ENCODE assay signal across 1 cellular context in the genomic region with DNA sequence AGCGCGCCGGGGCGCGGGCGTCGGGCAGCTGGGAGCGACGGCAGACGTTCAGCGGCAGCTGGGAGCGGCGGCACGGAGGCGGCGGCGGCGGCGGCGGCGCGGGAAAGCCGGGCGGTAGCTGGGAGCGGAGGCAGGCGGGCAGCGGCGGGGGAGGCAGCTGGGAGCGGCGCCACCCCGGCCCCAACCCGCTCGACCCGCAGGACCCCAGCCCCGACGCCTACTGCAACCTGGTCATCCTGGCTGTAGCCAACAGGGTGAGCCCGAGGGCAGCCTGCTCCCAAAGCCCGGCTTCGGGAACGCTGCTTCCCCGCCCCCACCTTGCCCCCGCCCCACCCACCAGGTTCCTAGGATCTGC.
TF ChIP-seq lines count a peak whose summit lies in the region.

No MANE protein-coding gene starts in this region.

TF ChIP-seq in K562, 482 proteins besides CTCF, POLR2A, EP300 and RAD21 (continued from another document):
- TF ChIP-seq, protein P1, sequence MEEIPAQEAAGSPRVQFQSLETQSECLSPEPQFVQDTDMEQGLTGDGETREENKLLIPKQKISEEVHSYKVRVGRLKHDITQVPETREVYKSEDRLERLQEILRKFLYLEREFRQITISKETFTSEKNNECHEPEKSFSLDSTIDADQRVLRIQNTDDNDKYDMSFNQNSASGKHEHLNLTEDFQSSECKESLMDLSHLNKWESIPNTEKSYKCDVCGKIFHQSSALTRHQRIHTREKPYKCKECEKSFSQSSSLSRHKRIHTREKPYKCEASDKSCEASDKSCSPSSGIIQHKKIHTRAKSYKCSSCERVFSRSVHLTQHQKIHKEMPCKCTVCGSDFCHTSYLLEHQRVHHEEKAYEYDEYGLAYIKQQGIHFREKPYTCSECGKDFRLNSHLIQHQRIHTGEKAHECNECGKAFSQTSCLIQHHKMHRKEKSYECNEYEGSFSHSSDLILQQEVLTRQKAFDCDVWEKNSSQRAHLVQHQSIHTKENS (CRISPR knock-in tag; IDR thresholded peaks at IDR 0.05) = no peak
- TF ChIP-seq, protein P2, sequence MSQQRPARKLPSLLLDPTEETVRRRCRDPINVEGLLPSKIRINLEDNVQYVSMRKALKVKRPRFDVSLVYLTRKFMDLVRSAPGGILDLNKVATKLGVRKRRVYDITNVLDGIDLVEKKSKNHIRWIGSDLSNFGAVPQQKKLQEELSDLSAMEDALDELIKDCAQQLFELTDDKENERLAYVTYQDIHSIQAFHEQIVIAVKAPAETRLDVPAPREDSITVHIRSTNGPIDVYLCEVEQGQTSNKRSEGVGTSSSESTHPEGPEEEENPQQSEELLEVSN (IDR thresholded peaks at IDR 0.05; ENCODE audit: borderline replicate concordance in 1 of 2, extremely low read depth in 1 of 2, insufficient read depth in 1 of 2, insufficient read length in 1 of 2, low read depth in 1 of 2, low read length in 1 of 2, poor library complexity in 1 of 2, severe bottlenecking in 1 of 2) = peak in 1 of 2 experiments; percentile 59
- TF ChIP-seq POU5F1 (IDR thresholded peaks at IDR 0.05; ENCODE audit: borderline replicate concordance, low read depth, low read length, partially characterized antibody) = no peak
TF ChIP-seq in K562: peak in this region for 1.
